20 cellular contexts compared by ENCODE assay signal in the genomic region with DNA sequence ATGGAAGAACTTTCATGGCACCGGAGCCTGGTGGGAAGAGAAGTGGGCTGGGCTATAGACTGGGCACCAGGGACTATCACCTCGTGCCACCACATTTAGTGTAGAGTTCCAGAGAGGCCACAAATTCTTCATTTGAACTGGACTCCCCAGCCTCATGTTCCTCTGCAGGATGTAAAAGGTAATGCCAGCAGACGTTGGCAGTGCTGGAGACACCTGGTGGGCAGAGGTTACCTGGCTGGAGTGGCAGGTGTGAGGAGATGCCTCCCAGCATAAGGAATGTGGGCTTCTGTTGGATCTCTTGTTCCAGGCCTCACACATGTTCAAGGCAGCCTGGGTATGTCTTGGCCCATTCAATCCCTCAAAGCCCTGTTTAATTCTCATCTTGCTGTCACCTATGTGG. TPM values are rescaled to one million over a fixed set of nuclear protein-coding genes. Genes with fewer than 3 reads are reported as not detected.
"Had no signal": no experiment of that assay in that cellular context is flagged by ENCODE, and none has a peak within 500 bp of the region (broad histone marks: within the 10 kb centered on the region; RNA-seq: fewer than 3 reads in every experiment).

No MANE protein-coding gene starts in this region.

- DNase-seq: activated CD4-positive, CD25-positive, alpha-beta regulatory T cell treated with anti-CD3 and anti-CD28 coated beads, Interleukin-2, amount 50 U/mL, for 72 hours; activated naive CD4-positive, alpha-beta T cell treated with anti-CD3 and anti-CD28 coated beads for 36 hours; activated naive CD8-positive, alpha-beta T cell treated with anti-CD3 and anti-CD28 coated beads, Interleukin-2, amount 50 U/mL, for 24 hours; activated T-cell treated with anti-CD3 and anti-CD28 coated beads for 4 hours; aorta; dermis blood vessel endothelial cell; effector memory CD8-positive, alpha-beta T cell; heart right ventricle; mammary epithelial cell; naive thymus-derived CD4-positive, alpha-beta T cell; ovary; spleen; stimulated activated CD4-positive, alpha-beta T cell treated with anti-CD3 and anti-CD28 coated beads, Interleukin-1b, Interleukin-23, amount 100 ng/mL, for 48 hours had no signal

- ATAC-seq: activated naive CD8-positive, alpha-beta T cell treated with anti-CD3 and anti-CD28 coated beads, Interleukin-2, amount 50 U/mL, for 24 hours; activated T-helper 17 cell treated with anti-CD3 and anti-CD28 coated beads, Interleukin-2, amount 50 U/mL, for 72 hours; effector memory CD8-positive, alpha-beta T cell; gastroesophageal sphincter; heart right ventricle; left lobe of liver; naive thymus-derived CD4-positive, alpha-beta T cell; sciatic nerve had no signal

- H3K4me3 Mint-ChIP-seq: activated naive CD4-positive, alpha-beta T cell treated with anti-CD3 and anti-CD28 coated beads for 36 hours; activated naive CD8-positive, alpha-beta T cell treated with anti-CD3 and anti-CD28 coated beads, Interleukin-2, amount 50 U/mL, for 24 hours; activated T-helper 17 cell treated with anti-CD3 and anti-CD28 coated beads, Interleukin-2, amount 50 U/mL, for 72 hours; effector memory CD8-positive, alpha-beta T cell; naive thymus-derived CD4-positive, alpha-beta T cell had no signal

- H3K4me1 Mint-ChIP-seq: activated T-helper 17 cell treated with anti-CD3 and anti-CD28 coated beads, Interleukin-2, amount 50 U/mL, for 72 hours had no signal

- H3K9me3 Mint-ChIP-seq: activated naive CD4-positive, alpha-beta T cell treated with anti-CD3 and anti-CD28 coated beads for 36 hours; activated T-helper 17 cell treated with anti-CD3 and anti-CD28 coated beads, Interleukin-2, amount 50 U/mL, for 72 hours; effector memory CD8-positive, alpha-beta T cell had no signal

- H3K27me3 Mint-ChIP-seq: activated T-helper 17 cell treated with anti-CD3 and anti-CD28 coated beads, Interleukin-2, amount 50 U/mL, for 72 hours; effector memory CD8-positive, alpha-beta T cell had no signal

- H3K27ac Mint-ChIP-seq: activated naive CD4-positive, alpha-beta T cell treated with anti-CD3 and anti-CD28 coated beads for 36 hours; activated naive CD8-positive, alpha-beta T cell treated with anti-CD3 and anti-CD28 coated beads, Interleukin-2, amount 50 U/mL, for 24 hours; activated T-helper 17 cell treated with anti-CD3 and anti-CD28 coated beads, Interleukin-2, amount 50 U/mL, for 72 hours; effector memory CD8-positive, alpha-beta T cell had no signal

RNA-seq across cellular contexts. Expression of a gene that starts 35.2 kb away (rescaled TPM):
- total RNA-seq: activated naive CD4-positive, alpha-beta T cell treated with anti-CD3 and anti-CD28 coated beads for 36 hours; activated T-helper 17 cell treated with anti-CD3 and anti-CD28 coated beads, Interleukin-2, amount 50 U/mL, for 72 hours; aorta; breast epithelium; cerebellum; dermis blood vessel endothelial cell; epithelial cell of proximal tubule; gastroesophageal sphincter; left lobe of liver; mammary epithelial cell; naive thymus-derived CD4-positive, alpha-beta T cell; ovary; sciatic nerve; spleen had no signal

RNA-seq across cellular contexts. Expression of a gene that starts 51.3 kb away (rescaled TPM):
- total RNA-seq: activated naive CD4-positive, alpha-beta T cell treated with anti-CD3 and anti-CD28 coated beads for 36 hours; activated T-helper 17 cell treated with anti-CD3 and anti-CD28 coated beads, Interleukin-2, amount 50 U/mL, for 72 hours; aorta; breast epithelium; cerebellum; dermis blood vessel endothelial cell; epithelial cell of proximal tubule; gastroesophageal sphincter; heart right ventricle; left lobe of liver; mammary epithelial cell; naive thymus-derived CD4-positive, alpha-beta T cell; ovary had no signal
